In genomic region chr13:79678100-79678499, GRCh38 we compare ENCODE assay signal across 1 cellular context.
TF ChIP-seq lines count a peak whose summit lies in the region.

No MANE protein-coding gene starts in this region.

TF ChIP-seq in IMR-90, 13 proteins besides CTCF, POLR2A, EP300 and RAD21 (continued from another document):
- no peak for TF ChIP-seq ELK1 (IDR thresholded peaks at IDR 0.05; ENCODE audit: borderline replicate concordance, low read depth, low read length)
- TF ChIP-seq SMC3 (IDR thresholded peaks at IDR 0.05; ENCODE audit: low read depth, low read length) = no peak
